ENCODE assay signal across 17 cellular contexts in genomic region chr20:48326434-48326691, GRCh38.
DNase-seq lines count a peak whose midpoint lies in the region; ATAC-seq, FAIRE-seq and TF ChIP-seq lines count a peak whose summit lies in the region.
"Had no signal": no experiment of that assay in that cellular context is flagged by ENCODE, and none has a peak within 500 bp of the region (broad histone marks: within the 10 kb centered on the region; RNA-seq: fewer than 3 reads in every experiment).

No MANE protein-coding gene starts in this region.

- H3K9me3 ChIP-seq in NT2/D1 (ENCODE audit: insufficient read depth, low read length) (no peaks in the 10 kb centered on the region), HepG2 (ENCODE audit: low read length) (no peaks in the 10 kb centered on the region), upper lobe of right lung (no peaks in the 10 kb centered on the region)
- H3K9me3 ChIP-seq: A549; BLaER1 treated with 17β-estradiol and CSF1 and Interleukin-3, amounts not matched to agents 10 nM and 100 nM had no signal

- TF ChIP-seq EP300 in HepG2 (IDR thresholded peaks at IDR 0.05; ENCODE audit: low read depth in 2 of 2, low read length in 2 of 2) (no peak), HepG2 (CRISPR knock-in tag; IDR thresholded peaks at IDR 0.05; ENCODE audit: borderline replicate concordance) (no peak)

- peak overlapping the region; percentile 5 for H3K9ac ChIP-seq in NT2/D1 (ENCODE audit: insufficient read length, low read depth)
- no peak overlapping the region for H3K9ac ChIP-seq in HepG2 (ENCODE audit: insufficient read depth, low read depth, low read length)
- H3K9ac ChIP-seq: BLaER1 treated with 17β-estradiol and CSF1 and Interleukin-3, amounts not matched to agents 10 nM and 100 nM; GM23248; KMS-11 had no signal

- H3K36me3 ChIP-seq in NT2/D1 (ENCODE audit: insufficient read depth, insufficient read length, low read length) (no peaks in the 10 kb centered on the region), HepG2 (replicated peaks in 1 of 2; ENCODE audit: control insufficient read depth in 1 of 2, insufficient read depth in 2 of 2, low read length in 2 of 2) (no peaks in the 10 kb centered on the region), upper lobe of right lung (no peaks in the 10 kb centered on the region)
- H3K36me3 ChIP-seq: BLaER1 treated with 17β-estradiol and CSF1 and Interleukin-3, amounts not matched to agents 10 nM and 100 nM had no signal

- H3K4me3 ChIP-seq in NT2/D1 (ENCODE audit: insufficient read length, low read depth) (no peak overlapping the region), HepG2 (replicated peaks in 1 of 3; ENCODE audit: insufficient read depth in 1 of 3, low read depth in 2 of 3, low read length in 3 of 3) (no peak overlapping the region), upper lobe of right lung (no peak overlapping the region)
- H3K4me3 ChIP-seq: A549; BLaER1 treated with 17β-estradiol and CSF1 and Interleukin-3, amounts not matched to agents 10 nM and 100 nM; GM23248 had no signal

- TF ChIP-seq CTCF in HepG2 (CRISPR knock-in tag; IDR thresholded peaks at IDR 0.05) (no peak), upper lobe of right lung (IDR thresholded peaks at IDR 0.05) (no peak)

- H3K79me2 ChIP-seq in HepG2 (ENCODE audit: insufficient read depth, low read length): no peaks in the 10 kb centered on the region

- TF ChIP-seq POLR2A in HepG2 (IDR thresholded peaks at IDR 0.05; ENCODE audit: insufficient read depth in 1 of 2, low read depth in 2 of 2, low read length in 2 of 2): no peak

- CTCF ChIA-PET in HepG2 (lab: Yijun Ruan, JAX; ENCODE audit: low intra/inter-chr PET ratio, low total read pairs): no interaction called here

- no peaks in the 10 kb centered on the region for H4K20me1 ChIP-seq in HepG2 (ENCODE audit: insufficient read depth, low read length)
- H4K20me1 ChIP-seq: BLaER1 treated with 17β-estradiol and CSF1 and Interleukin-3, amounts not matched to agents 10 nM and 100 nM had no signal

- intact Hi-C loops in HepG2 (cut with micrococcal nuclease; ENCODE audit: unreplicated experiment) (no loop called here), upper lobe of right lung (cut with DNase I) (no loop called here)

- H3K27me3 ChIP-seq in NT2/D1 (ENCODE audit: insufficient read depth, insufficient read length): no peaks in the 10 kb centered on the region
- H3K27me3 ChIP-seq in HepG2 (ENCODE audit: control insufficient read depth in 1 of 2, insufficient read depth in 2 of 2, low read length in 2 of 2): peaks cover 1 to 18% of the 10 kb centered on the region in 2 experiments; a peak in 4 of 5 replicates
- H3K27me3 ChIP-seq in upper lobe of right lung: no peaks in the 10 kb centered on the region
- H3K27me3 ChIP-seq: BLaER1 treated with 17β-estradiol and CSF1 and Interleukin-3, amounts not matched to agents 10 nM and 100 nM had no signal

- H3K27ac ChIP-seq in HepG2 (ENCODE audit: extremely low read length, insufficient read depth, low read length) (no peak overlapping the region), upper lobe of right lung (no peak overlapping the region)
- H3K27ac ChIP-seq: A549; BLaER1 treated with 17β-estradiol and CSF1 and Interleukin-3, amounts not matched to agents 10 nM and 100 nM; GM23248; KMS-11 had no signal

- no TSS peak for BruUV-seq in HepG2 (replicated peaks; lab: Mats Ljungman, UMichigan)

- ATAC-seq in HepG2: peak; percentile 19; the same call in 1 of the 3 replicates
- peak; percentile 19 for ATAC-seq in upper lobe of right lung
- ATAC-seq: A549; CD8-positive, alpha-beta T cell had no signal

- in situ Hi-C loops in HepG2 (cut with HindIII; ENCODE audit: extremely low pct_ligation_motif_present, low pct_unique_long_range_greater_than_20kb): no loop called here

- WGBS in HepG2 (ENCODE audit: low lambda C conversion rate): no CpG with 5 or more reads among the region's 4 CpGs

- no peak overlapping the region for H2AFZ ChIP-seq in HepG2 (ENCODE audit: low read length)
- H2AFZ ChIP-seq: GM23248 had no signal

- POLR2A ChIA-PET in HepG2 (lab: Yijun Ruan, JAX): no interaction called here

- no peak overlapping the region for H3K4me2 ChIP-seq in HepG2 (ENCODE audit: low read depth, low read length)
- H3K4me2 ChIP-seq: A549; BLaER1 treated with 17β-estradiol and CSF1 and Interleukin-3, amounts not matched to agents 10 nM and 100 nM; KMS-11 had no signal

- no peak for FAIRE-seq in HepG2 (lab: Jason Lieb, UNC)
- FAIRE-seq: A549, G401.6, GM12891 had no signal

- TF ChIP-seq RAD21 in HepG2 (CRISPR knock-in tag; IDR thresholded peaks at IDR 0.05): no peak

- H3K4me1 ChIP-seq in NT2/D1 (ENCODE audit: insufficient read depth, insufficient read length) (peaks cover 23% of the 10 kb centered on the region), HepG2 (ENCODE audit: insufficient read depth, low read length) (no peaks in the 10 kb centered on the region), upper lobe of right lung (no peaks in the 10 kb centered on the region)

- DNase-seq in NT2/D1 (ENCODE audit: low read depth, low spot score) (no peak), HepG2 (ENCODE audit: low spot score) (no peak), upper lobe of right lung (no peak), NCI-H2227 (lab: John Stamatoyannopoulos, UW; ENCODE audit: unreplicated experiment) (no peak), A172 (ENCODE audit: low spot score) (no peak), NCI-H446 (lab: John Stamatoyannopoulos, UW) (no peak)
- DNase-seq: Calu3; CD8-positive, alpha-beta T cell; DMS53; DND-41; EL; GM23248 had no signal

TF ChIP-seq in HepG2, 621 proteins besides CTCF, POLR2A, EP300 and RAD21 (continues in another document):
- TF ChIP-seq PHF20 (CRISPR knock-in tag; IDR thresholded peaks at IDR 0.05): no peak
- no peak for TF ChIP-seq ZNF441 (CRISPR knock-in tag; IDR thresholded peaks at IDR 0.05; ENCODE audit: borderline replicate concordance)
- TF ChIP-seq ZSCAN29 (CRISPR knock-in tag; conservative IDR thresholded peaks at IDR 0.05): no peak
- no peak for TF ChIP-seq BCL3 (CRISPR knock-in tag; IDR thresholded peaks at IDR 0.05)
- TF ChIP-seq ZNF609 (CRISPR knock-in tag; IDR thresholded peaks at IDR 0.05; ENCODE audit: borderline replicate concordance): no peak
- no peak for TF ChIP-seq ZNF740 (CRISPR knock-in tag; IDR thresholded peaks at IDR 0.05)
- TF ChIP-seq STAG1 (CRISPR knock-in tag; IDR thresholded peaks at IDR 0.05): no peak
- TF ChIP-seq ZNF773 (CRISPR knock-in tag; IDR thresholded peaks at IDR 0.05; ENCODE audit: borderline replicate concordance): no peak
- TF ChIP-seq AGO2 (optimal IDR thresholded peaks at IDR 0.05; ENCODE audit: low read depth, low read length): no peak
- TF ChIP-seq ZBTB1 (CRISPR knock-in tag; IDR thresholded peaks at IDR 0.05; ENCODE audit: borderline replicate concordance): no peak
- TF ChIP-seq CREB1 (IDR thresholded peaks at IDR 0.05): no peak
- no peak for TF ChIP-seq CREB1 (CRISPR knock-in tag; IDR thresholded peaks at IDR 0.05)
- no peak for TF ChIP-seq THAP11 (CRISPR knock-in tag; IDR thresholded peaks at IDR 0.05)
- TF ChIP-seq RFX1 (IDR thresholded peaks at IDR 0.05): no peak
